In the genomic region with DNA sequence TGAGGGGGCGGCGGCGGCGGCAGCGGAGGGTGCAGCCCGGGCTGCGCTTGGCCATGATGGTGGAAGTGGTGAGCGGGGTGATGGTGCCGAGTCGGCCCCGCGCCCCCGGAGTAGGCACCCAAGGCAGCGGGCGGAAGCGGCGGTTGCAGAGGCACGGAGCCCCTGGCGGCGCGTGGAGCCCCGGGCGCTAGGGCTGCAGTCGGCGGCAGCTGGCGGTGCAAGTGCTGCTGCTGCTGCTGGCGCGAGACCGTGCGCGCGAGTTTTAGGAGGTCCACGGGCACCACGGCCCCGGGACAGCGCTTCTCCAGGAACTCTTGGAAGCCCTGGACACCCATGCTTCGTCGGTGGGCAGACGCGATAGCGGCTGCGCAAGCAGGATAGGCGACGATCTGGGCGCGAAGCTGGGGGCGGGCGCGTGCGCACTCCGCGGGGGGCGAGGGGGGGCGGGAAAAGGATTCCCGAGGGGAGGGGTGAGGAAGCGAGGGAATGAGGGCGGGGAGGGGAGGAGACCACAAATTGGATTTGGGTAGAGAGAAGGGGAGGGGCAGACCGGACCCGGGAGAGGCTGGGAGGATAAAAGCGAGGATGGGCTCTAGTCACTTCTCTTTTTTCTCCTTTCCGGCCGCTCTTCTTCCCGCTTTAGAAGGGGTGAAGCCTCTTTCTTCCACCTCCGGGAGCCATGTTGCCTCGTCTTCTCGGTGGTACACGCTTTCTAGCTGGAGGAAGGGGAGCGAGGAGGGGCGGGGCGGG, we compare ENCODE assay signal across 8 cellular contexts. TPM values are rescaled to one million over a fixed set of nuclear protein-coding genes. Genes with fewer than 3 reads are reported as not detected.
DNase-seq lines count a peak whose midpoint lies in the region; ATAC-seq and TF ChIP-seq lines count a peak whose summit lies in the region.

A gene with protein sequence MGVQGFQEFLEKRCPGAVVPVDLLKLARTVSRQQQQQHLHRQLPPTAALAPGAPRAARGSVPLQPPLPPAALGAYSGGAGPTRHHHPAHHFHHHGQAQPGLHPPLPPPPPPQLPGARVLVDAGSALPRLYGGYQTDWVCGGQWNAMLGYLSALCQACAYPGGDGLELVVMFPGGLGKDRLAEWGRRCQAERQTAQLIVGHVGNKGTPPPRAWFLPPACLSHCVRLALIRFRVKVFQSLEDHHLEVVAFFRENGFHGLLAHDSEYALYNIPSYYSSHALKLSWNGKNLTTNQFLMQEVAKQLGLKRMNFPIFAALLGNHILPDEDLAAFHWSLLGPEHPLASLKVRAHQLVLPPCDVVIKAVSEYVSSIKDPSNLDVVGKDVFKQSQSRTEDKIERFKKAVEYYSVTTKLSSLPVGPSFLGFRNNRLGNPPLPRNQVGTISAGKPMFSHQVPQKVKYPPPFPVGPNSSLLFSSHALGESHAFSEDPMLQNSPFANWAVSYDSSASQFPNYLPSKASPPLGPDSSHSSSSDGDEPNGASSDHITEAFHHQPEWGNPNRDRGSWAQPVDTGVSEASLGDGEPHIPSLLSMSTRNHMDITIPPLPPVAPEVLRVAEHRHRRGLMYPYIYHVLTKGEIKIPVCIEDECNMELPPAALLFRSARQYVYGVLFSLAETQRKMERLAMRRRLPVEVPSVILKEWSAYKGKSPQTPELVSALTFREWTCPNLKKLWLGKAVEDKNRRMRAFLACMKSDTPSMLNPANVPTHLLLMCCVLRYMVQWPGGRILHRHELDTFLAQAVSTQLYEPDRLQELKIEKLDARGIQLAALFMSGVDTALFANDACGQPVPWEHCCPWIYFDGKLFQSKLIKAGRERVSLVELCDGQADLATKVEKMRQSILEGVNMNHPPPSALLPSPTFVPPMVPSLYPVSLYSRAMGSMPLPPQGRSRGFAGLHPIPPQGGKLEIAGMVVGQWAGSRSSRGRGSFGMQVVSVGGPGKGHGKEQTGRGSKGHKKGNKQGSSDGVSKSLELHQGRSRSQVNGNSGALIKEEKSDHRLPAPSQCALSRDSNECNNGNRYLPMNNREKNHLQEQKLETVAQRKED (minus strand): TSS at position 391 of the 750 bp plus-strand sequence. CDS start 56 bp downstream, at position 335.

- H3K27ac ChIP-seq in HCT116 (ENCODE audit: low read depth, low read length), result peak within 1 kb of the TSS; percentile 94
- peak within 1 kb of the TSS; percentile 66 to 82 for H3K27ac ChIP-seq in ovary
- H3K27ac ChIP-seq in thymus (ENCODE audit: low read depth), result peak within 1 kb of the TSS; percentile 93

- CTCF ChIA-PET in HCT116 (lab: Charles Lee), result no interaction called here

- peaks cover 28% of the 10 kb centered on the region for H3K4me1 Mint-ChIP-seq in activated naive CD8-positive, alpha-beta T cell treated with anti-CD3 and anti-CD28 coated beads for 36 hours

- peak; percentile 72 for ATAC-seq in HCT116
- peak; percentile 91 for ATAC-seq in Right ventricle myocardium inferior

- H3K4me1 ChIP-seq in ES-I3 (ENCODE audit: insufficient read depth, low read length) (peaks cover 11% of the 10 kb centered on the region; the same call in 1 of the 2 replicates), HCT116 (ENCODE audit: control insufficient read depth in 1 of 2, insufficient read depth in 2 of 2, low read length in 2 of 2) (peaks cover 4 to 23% of the 10 kb centered on the region in 2 experiments; a peak in 3 of 4 replicates), ovary (ENCODE audit: insufficient read depth) (peaks cover 3% of the 10 kb centered on the region), thymus (ENCODE audit: control insufficient read depth, insufficient read depth, low read length) (peaks cover 4% of the 10 kb centered on the region)

- no peaks in the 10 kb centered on the region for H3K27me3 ChIP-seq in HCT116 (ENCODE audit: insufficient read depth, low read length)
- no peaks in the 10 kb centered on the region for H3K27me3 ChIP-seq in ovary
- H3K27me3 ChIP-seq in thymus (ENCODE audit: control insufficient read depth, insufficient read depth), result no peaks in the 10 kb centered on the region

- H3K9me2 ChIP-seq in HCT116 (ENCODE audit: insufficient read depth), result no peaks in the 10 kb centered on the region

- POLR2A ChIA-PET in HCT116 (lab: Charles Lee), result interaction anchor here (0.6 to 0.7 kb wide), 4 partner anchors 8 to 1208 kb away, joined by 3 to 4 read pairs (median 3); no protein-coding TSS in a partner anchor

- H3K4me3 ChIP-seq in HCT116 (replicated peaks in 1 of 2; ENCODE audit: low read depth in 1 of 2, low read length in 2 of 2), result peak within 1 kb of the TSS; percentile 60 to 70
- H3K4me3 ChIP-seq in ovary, result peak within 1 kb of the TSS; percentile 43
- H3K4me3 ChIP-seq in thymus (ENCODE audit: low read length), result peak within 1 kb of the TSS; percentile 76

- H3K4me2 ChIP-seq in HCT116 (ENCODE audit: low read length), result peak within 1 kb of the TSS; percentile 86

- DNase-seq in HCT116 (ENCODE audit: low read depth, low spot score), result peak; percentile 56
- DNase-seq in NCI-H1048 (lab: John Stamatoyannopoulos, UW), result peak; percentile 4
- peak; percentile 52 for DNase-seq in SKM-1 treated with dmso at 0.1 percent for 144 hours (lab: John Stamatoyannopoulos, UW; ENCODE audit: unreplicated experiment)
- peak; percentile 66 for DNase-seq in activated naive CD8-positive, alpha-beta T cell treated with anti-CD3 and anti-CD28 coated beads for 36 hours
- peak; percentile 71 for DNase-seq in Right ventricle myocardium inferior (ENCODE audit: missing footprints)
- peak; percentile 71 to 80 (median 74) for DNase-seq in ovary

- no peak within 1 kb of the TSS for H2AFZ ChIP-seq in HCT116 (ENCODE audit: low read depth, low read length, poor library complexity, severe bottlenecking)

- H3K36me3 ChIP-seq in ES-I3 (ENCODE audit: insufficient read depth, low read length) (no peaks in the 10 kb centered on the region; the same call in 1 of the 2 replicates), HCT116 (ENCODE audit: control insufficient read depth in 1 of 2, insufficient read depth in 2 of 2, low read length in 2 of 2) (no peaks in the 10 kb centered on the region), ovary (no peaks in the 10 kb centered on the region), thymus (ENCODE audit: control insufficient read depth, insufficient read depth) (no peaks in the 10 kb centered on the region)

- H3K27ac Mint-ChIP-seq in activated naive CD8-positive, alpha-beta T cell treated with anti-CD3 and anti-CD28 coated beads for 36 hours, result peak within 1 kb of the TSS; percentile 89

- peak within 1 kb of the TSS; percentile 82 for H3K4me3 Mint-ChIP-seq in activated naive CD8-positive, alpha-beta T cell treated with anti-CD3 and anti-CD28 coated beads for 36 hours

- H3K9ac ChIP-seq in ES-I3 (ENCODE audit: low read depth, low read length), result peak within 1 kb of the TSS; percentile 58
- peak within 1 kb of the TSS; percentile 89 for H3K9ac ChIP-seq in HCT116 (ENCODE audit: low read length)

- TF ChIP-seq CTCF in HCT116 (IDR thresholded peaks at IDR 0.05 in 2 of 3, conservative IDR thresholded peaks at IDR 0.05 in 1 of 3; ENCODE audit: borderline replicate concordance in 1 of 3, insufficient read depth in 1 of 3, low read depth in 2 of 3, low read length in 2 of 3) (no peak), ovary (IDR thresholded peaks at IDR 0.05) (no peak)

- WGBS in ovary, 3 donors, result 33 to 41% (median 34%) methylated on average over 67 to 70 of the region's 70 CpGs
- 1% methylated on average over 68 of the region's 70 CpGs for WGBS in thymus

- H3K27me3 Mint-ChIP-seq in activated naive CD8-positive, alpha-beta T cell treated with anti-CD3 and anti-CD28 coated beads for 36 hours, result no peaks in the 10 kb centered on the region

- no peaks in the 10 kb centered on the region for H4K20me1 ChIP-seq in HCT116 (ENCODE audit: insufficient read depth)

- no TSS peak for BruUV-seq in HCT116 (replicated peaks; lab: Mats Ljungman, UMichigan)

- no peak for TF ChIP-seq EP300 in ovary (IDR thresholded peaks at IDR 0.05)

- peaks cover 33% of the 10 kb centered on the region for H3K36me3 Mint-ChIP-seq in activated naive CD8-positive, alpha-beta T cell treated with anti-CD3 and anti-CD28 coated beads for 36 hours

- no peaks in the 10 kb centered on the region for H3K9me3 Mint-ChIP-seq in activated naive CD8-positive, alpha-beta T cell treated with anti-CD3 and anti-CD28 coated beads for 36 hours

- TF ChIP-seq POLR2A in HCT116 (IDR thresholded peaks at IDR 0.05; ENCODE audit: borderline replicate concordance, extremely low read depth, insufficient read depth, insufficient read length) (no peak), ovary (IDR thresholded peaks at IDR 0.05) (no peak)

- intact Hi-C loops in HCT116 (cut with micrococcal nuclease) (loop anchor here (5.0 to 10.0 kb wide), 2 partner anchors 141 to 262 kb away; partner anchors contain the start of genes PHF8 and TSR2), Right ventricle myocardium inferior (cut with DNase I) (loop anchor here (5.0 kb wide), 1 partner anchor 141 kb away; the partner anchor contains the start of gene PHF8), ovary (cut with DNase I) (loop anchor here in 1 of 4 donors (10.0 kb wide), 1 partner anchor 822 kb away; the partner anchor contains the start of gene APEX2)

- no peak for TF ChIP-seq RAD21 in HCT116 (IDR thresholded peaks at IDR 0.05; ENCODE audit: low read depth)

- peaks cover 46% of the 10 kb centered on the region for H3K79me2 ChIP-seq in HCT116 (ENCODE audit: insufficient read depth, low read length)

- no peaks in the 10 kb centered on the region for H3K9me3 ChIP-seq in ES-I3 (ENCODE audit: control insufficient read depth, insufficient read depth, low read length)
- no peaks in the 10 kb centered on the region for H3K9me3 ChIP-seq in HCT116 (ENCODE audit: control insufficient read depth in 1 of 2, insufficient read depth in 1 of 2, low read depth in 1 of 2, low read length in 2 of 2)
- H3K9me3 ChIP-seq in ovary, result no peaks in the 10 kb centered on the region
- no peaks in the 10 kb centered on the region for H3K9me3 ChIP-seq in thymus (ENCODE audit: control insufficient read depth)

- RAD21 ChIA-PET in HCT116 (lab: Charles Lee; ENCODE audit: low non-redundant PET in 1 of 2, low total read pairs in 2 of 2, uncharacterized antibody in 2 of 2, unreplicated experiment in 2 of 2), result no interaction called here

TF ChIP-seq in HCT116, 20 proteins besides CTCF, POLR2A, EP300 and RAD21 (continues in another document):
- TF ChIP-seq, protein P1, sequence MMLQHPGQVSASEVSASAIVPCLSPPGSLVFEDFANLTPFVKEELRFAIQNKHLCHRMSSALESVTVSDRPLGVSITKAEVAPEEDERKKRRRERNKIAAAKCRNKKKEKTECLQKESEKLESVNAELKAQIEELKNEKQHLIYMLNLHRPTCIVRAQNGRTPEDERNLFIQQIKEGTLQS (IDR thresholded peaks at IDR 0.05), result no peak

RNA-seq across cellular contexts. Expression of the gene that starts here (rescaled TPM):
- 6.1 TPM for total RNA-seq in HCT116 (2021; ENCODE audit: unreplicated experiment)
- polyA plus RNA-seq in HCT116 (2012), result 2.7 and 3.2 TPM in 2 replicates
- total RNA-seq in activated naive CD8-positive, alpha-beta T cell treated with anti-CD3 and anti-CD28 coated beads for 36 hours, result 1 to 10 TPM; 7.4 to 8.0 TPM
- total RNA-seq in Right ventricle myocardium inferior, result 5.6 TPM
- 10 to 100 TPM in 5 of 7 donors, 1 to 10 TPM in 2; 8.6 to 19.3 (median 16.0) TPM for total RNA-seq in ovary
- 1 to 10 TPM; 3.3 to 7.5 TPM for polyA plus RNA-seq in ovary
- 6.9 TPM for polyA plus RNA-seq in thymus

Comparison
In these comparisons a context has a peak if more than half of its experiments do, and no peak if none do; other contexts are left out.
1. Peak in every context shown above with its lines: DNase-seq, ATAC-seq, H3K4me3 ChIP-seq and H3K27ac ChIP-seq.
2. DNase-seq: peak in every context shown above with its lines; median percentile 74 in ovary; 71 in Right ventricle myocardium inferior; 66 in activated naive CD8-positive, alpha-beta T cell treated with anti-CD3 and anti-CD28 coated beads for 36 hours; 56 in HCT116; 52 in SKM-1 treated with dmso at 0.1 percent for 144 hours; 4 in NCI-H1048.